2 cellular contexts compared by ENCODE assay signal in genomic region chr1:3752400-3752945, GRCh38.
TF ChIP-seq lines count a peak whose summit lies in the region.

Gene CCDC27 (plus strand): TSS chr1:3752450. CDS start chr1:3752482, 32 bp downstream.

TF ChIP-seq in K562, 482 proteins besides CTCF, POLR2A, EP300 and RAD21 (continued from another document):
- TF ChIP-seq ELK3 (CRISPR knock-in tag; IDR thresholded peaks at IDR 0.05) (no peak), E2F3 (CRISPR knock-in tag; IDR thresholded peaks at IDR 0.05) (no peak), THRA (IDR thresholded peaks at IDR 0.05) (no peak), NR3C1 (CRISPR knock-in tag; IDR thresholded peaks at IDR 0.05) (no peak)
TF ChIP-seq in K562: peak in this region for 0.

TF ChIP-seq in WTC11, 78 proteins besides CTCF, POLR2A, EP300 and RAD21 (continued from another document):
- TF ChIP-seq, protein P1, sequence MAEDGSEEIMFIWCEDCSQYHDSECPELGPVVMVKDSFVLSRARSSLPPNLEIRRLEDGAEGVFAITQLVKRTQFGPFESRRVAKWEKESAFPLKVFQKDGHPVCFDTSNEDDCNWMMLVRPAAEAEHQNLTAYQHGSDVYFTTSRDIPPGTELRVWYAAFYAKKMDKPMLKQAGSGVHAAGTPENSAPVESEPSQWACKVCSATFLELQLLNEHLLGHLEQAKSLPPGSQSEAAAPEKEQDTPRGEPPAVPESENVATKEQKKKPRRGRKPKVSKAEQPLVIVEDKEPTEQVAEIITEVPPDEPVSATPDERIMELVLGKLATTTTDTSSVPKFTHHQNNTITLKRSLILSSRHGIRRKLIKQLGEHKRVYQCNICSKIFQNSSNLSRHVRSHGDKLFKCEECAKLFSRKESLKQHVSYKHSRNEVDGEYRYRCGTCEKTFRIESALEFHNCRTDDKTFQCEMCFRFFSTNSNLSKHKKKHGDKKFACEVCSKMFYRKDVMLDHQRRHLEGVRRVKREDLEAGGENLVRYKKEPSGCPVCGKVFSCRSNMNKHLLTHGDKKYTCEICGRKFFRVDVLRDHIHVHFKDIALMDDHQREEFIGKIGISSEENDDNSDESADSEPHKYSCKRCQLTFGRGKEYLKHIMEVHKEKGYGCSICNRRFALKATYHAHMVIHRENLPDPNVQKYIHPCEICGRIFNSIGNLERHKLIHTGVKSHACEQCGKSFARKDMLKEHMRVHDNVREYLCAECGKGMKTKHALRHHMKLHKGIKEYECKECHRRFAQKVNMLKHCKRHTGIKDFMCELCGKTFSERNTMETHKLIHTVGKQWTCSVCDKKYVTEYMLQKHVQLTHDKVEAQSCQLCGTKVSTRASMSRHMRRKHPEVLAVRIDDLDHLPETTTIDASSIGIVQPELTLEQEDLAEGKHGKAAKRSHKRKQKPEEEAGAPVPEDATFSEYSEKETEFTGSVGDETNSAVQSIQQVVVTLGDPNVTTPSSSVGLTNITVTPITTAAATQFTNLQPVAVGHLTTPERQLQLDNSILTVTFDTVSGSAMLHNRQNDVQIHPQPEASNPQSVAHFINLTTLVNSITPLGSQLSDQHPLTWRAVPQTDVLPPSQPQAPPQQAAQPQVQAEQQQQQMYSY (CRISPR knock-in tag; IDR thresholded peaks at IDR 0.05), result no peak
- TF ChIP-seq, protein P2, sequence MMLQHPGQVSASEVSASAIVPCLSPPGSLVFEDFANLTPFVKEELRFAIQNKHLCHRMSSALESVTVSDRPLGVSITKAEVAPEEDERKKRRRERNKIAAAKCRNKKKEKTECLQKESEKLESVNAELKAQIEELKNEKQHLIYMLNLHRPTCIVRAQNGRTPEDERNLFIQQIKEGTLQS (CRISPR knock-in tag; conservative IDR thresholded peaks at IDR 0.05), result no peak
